ENCODE assay signal across 29 cellular contexts in genomic region chr7:133828906-133829305, GRCh38.
DNase-seq lines count a peak whose midpoint lies in the region; ATAC-seq and TF ChIP-seq lines count a peak whose summit lies in the region.
"Had no signal": no experiment of that assay in that cellular context is flagged by ENCODE, and none has a peak within 500 bp of the region (broad histone marks: within the 10 kb centered on the region; RNA-seq: fewer than 3 reads in every experiment).

No MANE protein-coding gene starts in this region.

- peak; percentile 12 for DNase-seq in ELR (ENCODE audit: low read depth)
- DNase-seq in SJSA1 (ENCODE audit: low read depth in 1 of 2, low spot score in 2 of 2), result peak in 1 of 2 experiments; percentile 6
- peak; percentile 30 for DNase-seq in epithelial cell of proximal tubule (ENCODE audit: low read depth)
- no peak for DNase-seq in ureter (ENCODE audit: low spot score)
- no peak for DNase-seq in NCI-H82 treated with DMSO at 0.1 percent for 48 hours (lab: John Stamatoyannopoulos, UW; ENCODE audit: unreplicated experiment)
- no peak for DNase-seq in NCI-H510A (lab: John Stamatoyannopoulos, UW)
- DNase-seq: AML-193; C1 segment of cervical spinal cord; Caco-2; CD8-positive, alpha-beta T cell; GF-D8; H7; Kasumi-1; MV-4-11; NCI-H1105; NCI-H1436 treated with DMSO at 0.1 percent for 48 hours; NCI-H187 treated with DMSO at 0.1 percent for 48 hours; NCI-H2171 treated with DMSO at 0.1 percent for 48 hours; NCI-H345; NCI-H524 treated with DMSO at 0.1 percent for 48 hours; NCI-H774; NK-92 treated with Interleukin-12 subunit alpha and Interleukin-12 subunit beta, amount 100 ng/mL, for 24 hours; PC-9; Right ventricle myocardium superior; RPMI8226; SW 1271 had no signal

- no peaks in the 10 kb centered on the region for H3K36me3 ChIP-seq in SJSA1
- no peaks in the 10 kb centered on the region for H3K36me3 ChIP-seq in parathyroid adenoma (ENCODE audit: control insufficient read depth, insufficient read depth, low read length)

- no peak overlapping the region for H3K9ac ChIP-seq in parathyroid adenoma

- H3K4me3 ChIP-seq in SJSA1 (no peak overlapping the region), epithelial cell of proximal tubule (ENCODE audit: low read depth, low read length) (no peak overlapping the region), parathyroid adenoma (ENCODE audit: low read depth, low read length) (no peak overlapping the region)
- H3K4me3 ChIP-seq: PC-9 had no signal

- peak overlapping the region; percentile 57 for H3K4me2 ChIP-seq in parathyroid adenoma (ENCODE audit: low read length)
- H3K4me2 ChIP-seq: PC-9 had no signal

- no peak for ATAC-seq in GM21529 (IDR thresholded peaks at IDR 0.05; ENCODE audit: unreplicated experiment)
- ATAC-seq: CD8-positive, alpha-beta T cell; HepG2 had no signal

- TF ChIP-seq CTCF in epithelial cell of proximal tubule (conservative IDR thresholded peaks at IDR 0.05; ENCODE audit: low read depth, low read length) (no peak), parathyroid adenoma (IDR thresholded peaks at IDR 0.05) (no peak)

- no peaks in the 10 kb centered on the region for H3K79me2 ChIP-seq in parathyroid adenoma

- peak overlapping the region; percentile 25 for H2AFZ ChIP-seq in parathyroid adenoma
- H2AFZ ChIP-seq: PC-9 had no signal

- H3K9me3 ChIP-seq in SJSA1 (replicated peaks) (no peaks in the 10 kb centered on the region; the same call in 1 of the 2 replicates), parathyroid adenoma (ENCODE audit: control insufficient read depth, low read length) (no peaks in the 10 kb centered on the region)

- H3K27me3 ChIP-seq in SJSA1 (replicated peaks) (no peaks in the 10 kb centered on the region), parathyroid adenoma (ENCODE audit: control insufficient read depth, insufficient read depth, low read length) (no peaks in the 10 kb centered on the region)

- H3K27ac ChIP-seq in SJSA1 (peak overlapping the region; percentile 30; the same call in 1 of the 2 replicates), parathyroid adenoma (peak overlapping the region; percentile 79)
- H3K27ac ChIP-seq: PC-9 had no signal

- H3K4me1 ChIP-seq in SJSA1 (replicated peaks), result peaks cover 10% of the 10 kb centered on the region
- H3K4me1 ChIP-seq in parathyroid adenoma, result peaks cover 27% of the 10 kb centered on the region
- H3K4me1 ChIP-seq: Caco-2 had no signal

Comparison
In these comparisons a context has a peak if more than half of its experiments do, and no peak if none do; other contexts are left out.
1. DNase-seq: peak in ELR (single experiment) and epithelial cell of proximal tubule (single experiment); none in ureter (single experiment), NCI-H82 treated with DMSO at 0.1 percent for 48 hours (single experiment) and NCI-H510A (single experiment).